1 cellular context compared by ENCODE assay signal in genomic region chr9:136673970-136674785, GRCh38.
TF ChIP-seq lines count a peak whose summit lies in the region.

No MANE protein-coding gene starts in this region.

TF ChIP-seq in K562, 482 proteins besides CTCF, POLR2A, EP300 and RAD21 (continued from another document and continues in another):
- TF ChIP-seq PBX2 (CRISPR knock-in tag; IDR thresholded peaks at IDR 0.05; ENCODE audit: low read depth) (no peak), PBX2 (tag; conservative IDR thresholded peaks at IDR 0.05; ENCODE audit: low read depth) (no peak), TFAP4 (CRISPR knock-in tag; IDR thresholded peaks at IDR 0.05; ENCODE audit: borderline replicate concordance) (peak; percentile 87), ATF7 (IDR thresholded peaks at IDR 0.05) (no peak), HNRNPUL1 (IDR thresholded peaks at IDR 0.05; ENCODE audit: low read length) (no peak), NELFE (IDR thresholded peaks at IDR 0.05; ENCODE audit: insufficient read depth, insufficient read length) (no peak), ARID3B (CRISPR knock-in tag; IDR thresholded peaks at IDR 0.05; ENCODE audit: borderline replicate concordance) (no peak), BRF2 (IDR thresholded peaks at IDR 0.05; ENCODE audit: borderline replicate concordance, insufficient read depth, insufficient read length) (no peak), ZNF324 (CRISPR knock-in tag; IDR thresholded peaks at IDR 0.05) (no peak), PHF20 (IDR thresholded peaks at IDR 0.05; ENCODE audit: partially characterized antibody) (peak; percentile 71), ZNF444 (CRISPR knock-in tag; IDR thresholded peaks at IDR 0.05) (no peak), IFI16 (CRISPR knock-in tag; IDR thresholded peaks at IDR 0.05) (no peak), ZNF57 (CRISPR knock-in tag; IDR thresholded peaks at IDR 0.05) (no peak), HOMEZ (CRISPR knock-in tag; IDR thresholded peaks at IDR 0.05) (no peak), FOXA1 (IDR thresholded peaks at IDR 0.05; ENCODE audit: borderline replicate concordance) (no peak), SREBF2 (CRISPR knock-in tag; IDR thresholded peaks at IDR 0.05) (no peak), NEUROD1 (IDR thresholded peaks at IDR 0.05; ENCODE audit: borderline replicate concordance, low read depth, low read length, partially characterized antibody) (no peak), ZSCAN29 (IDR thresholded peaks at IDR 0.05) (no peak), ZNF121 (CRISPR knock-in tag; conservative IDR thresholded peaks at IDR 0.05) (no peak), MIER1 (IDR thresholded peaks at IDR 0.05; ENCODE audit: low read depth) (0 out of 2 replicates have a peak, but pooled peaks have one; percentile 15), MITF (IDR thresholded peaks at IDR 0.05) (no peak), NCOA6 (IDR thresholded peaks at IDR 0.05) (no peak), DNMT1 (IDR thresholded peaks at IDR 0.05) (no peak), PHF21A (IDR thresholded peaks at IDR 0.05; ENCODE audit: borderline replicate concordance, low read depth) (no peak), TEAD1 (CRISPR knock-in tag; IDR thresholded peaks at IDR 0.05) (peak in 1 of 2 experiments; percentile 15; a peak in 1 of 4 replicates), TAF7 (tag; IDR thresholded peaks at IDR 0.05) (no peak), SPI1 (IDR thresholded peaks at IDR 0.05; ENCODE audit: borderline replicate concordance, low read depth, low read length) (no peak), SP1 (CRISPR knock-in tag; IDR thresholded peaks at IDR 0.05) (0 out of 2 replicates have a peak, but pooled peaks have one; percentile 20), ERF (CRISPR knock-in tag; IDR thresholded peaks at IDR 0.05) (no peak; the same call in 1 of the 2 replicates), RBM25 (IDR thresholded peaks at IDR 0.05; ENCODE audit: low read depth, low read length, severe bottlenecking) (peak; percentile 90), ZNF431 (CRISPR knock-in tag; IDR thresholded peaks at IDR 0.05) (0 out of 2 replicates have a peak, but pooled peaks have one; percentile 32), SNAPC5 (CRISPR knock-in tag; IDR thresholded peaks at IDR 0.05) (no peak), ZNF408 (CRISPR knock-in tag; IDR thresholded peaks at IDR 0.05; ENCODE audit: low read depth) (no peak), E2F3 (CRISPR knock-in tag; IDR thresholded peaks at IDR 0.05) (no peak), MEF2D (tag; conservative IDR thresholded peaks at IDR 0.05; ENCODE audit: low read depth) (no peak), CBX8 (IDR thresholded peaks at IDR 0.05; ENCODE audit: borderline replicate concordance, extremely low read depth, low read depth, low read length, poor library complexity, severe bottlenecking) (no peak), MYNN (IDR thresholded peaks at IDR 0.05) (peak; percentile 90), MYNN (CRISPR knock-in tag; IDR thresholded peaks at IDR 0.05) (no peak), ZBTB9 (CRISPR knock-in tag; IDR thresholded peaks at IDR 0.05) (no peak; the same call in 1 of the 2 replicates), RUNX1 (IDR thresholded peaks at IDR 0.05; ENCODE audit: low read depth) (0 out of 2 replicates have a peak, but pooled peaks have one; percentile 77), ZC3H8 (IDR thresholded peaks at IDR 0.05) (no peak), ZNF217 (CRISPR knock-in tag; IDR thresholded peaks at IDR 0.05) (no peak), AFF4 (CRISPR knock-in tag; IDR thresholded peaks at IDR 0.05) (0 out of 2 replicates have a peak, but pooled peaks have one; percentile 18), SOX6 (IDR thresholded peaks at IDR 0.05) (no peak), POLR2AphosphoS5 (IDR thresholded peaks at IDR 0.05; ENCODE audit: control insufficient read depth, insufficient read depth, low read depth, low read length) (peak; percentile 18; the same call in 1 of the 2 replicates), ZFPM2 (CRISPR knock-in tag; IDR thresholded peaks at IDR 0.05) (no peak), POLR2AphosphoS2 (IDR thresholded peaks at IDR 0.05; ENCODE audit: low read length) (peak; percentile 84), U2AF1 (optimal IDR thresholded peaks at IDR 0.05; ENCODE audit: low read depth, low read length) (no peak), JUND (IDR thresholded peaks at IDR 0.05; ENCODE audit: borderline replicate concordance, low read depth, low read length) (no peak), JUND (tag; IDR thresholded peaks at IDR 0.05; ENCODE audit: borderline replicate concordance, low read depth, low read length) (no peak), MBD2 (IDR thresholded peaks at IDR 0.05; ENCODE audit: borderline replicate concordance, low read depth) (no peak; the same call in 1 of the 2 replicates), LCOR (CRISPR knock-in tag; IDR thresholded peaks at IDR 0.05) (peak; percentile 52), PRMT5 (CRISPR knock-in tag; IDR thresholded peaks at IDR 0.05) (no peak), HDGF (IDR thresholded peaks at IDR 0.05) (no peak), ZBTB2 (IDR thresholded peaks at IDR 0.05) (0 out of 2 replicates have a peak, but pooled peaks have one; percentile 15)
